ENCODE assay signal across 9 cellular contexts in genomic region chr19:18636183-18636968, GRCh38. TPM values are rescaled to one million over a fixed set of nuclear protein-coding genes. Genes with fewer than 3 reads are reported as not detected.
DNase-seq lines count a peak whose midpoint lies in the region; ATAC-seq, FAIRE-seq and TF ChIP-seq lines count a peak whose summit lies in the region.
"Had no signal": no experiment of that assay in that cellular context is flagged by ENCODE, and none has a peak within 500 bp of the region (broad histone marks: within the 10 kb centered on the region; RNA-seq: fewer than 3 reads in every experiment).

No MANE protein-coding gene starts in this region.

- TF ChIP-seq CTCF in BJ (IDR thresholded peaks at IDR 0.05; ENCODE audit: insufficient read depth, low read depth, low read length) (no peak), HepG2 (CRISPR knock-in tag; IDR thresholded peaks at IDR 0.05) (no peak)

- BruUV-seq in HepG2 (replicated peaks; lab: Mats Ljungman, UMichigan): no TSS peak

- H3K4me2 ChIP-seq in HepG2 (ENCODE audit: low read depth, low read length): peak overlapping the region; percentile 98

- no peak for DNase-seq in BJ (ENCODE audit: low read depth)
- DNase-seq in NCI-H748 (lab: John Stamatoyannopoulos, UW; ENCODE audit: unreplicated experiment): peak; percentile 92
- peak; percentile 99 to 100 for DNase-seq in activated CD4-positive, alpha-beta T cell treated with anti-CD3 and anti-CD28 coated beads, Interleukin-2, amount 50 U/mL, for 24 hours (ENCODE audit: low read depth in 1 of 2, low spot score in 1 of 2)
- DNase-seq in HepG2 (ENCODE audit: low spot score): peak; percentile 90
- DNase-seq in stimulated activated CD4-positive, alpha-beta T cell treated with anti-CD3 and anti-CD28 coated beads, Interleukin-2, amount 100 ng/mL, for 4 hours (ENCODE audit: low read depth): peak; percentile 99

- H3K4me1 ChIP-seq in HepG2 (ENCODE audit: insufficient read depth, low read length): peaks cover 40% of the 10 kb centered on the region

- no peaks in the 10 kb centered on the region for H3K9me3 ChIP-seq in HepG2 (ENCODE audit: low read length)

- peaks cover 40% of the 10 kb centered on the region for H3K4me1 Mint-ChIP-seq in dendritic cell treated with granulocyte-macrophage colony-stimulating factor and Interleukin-4, amounts not matched to agents 40 ng/mL and 50 ng/mL, for 4 days (ENCODE audit: low read depth)

- WGBS in HepG2 (ENCODE audit: low lambda C conversion rate): under 1% methylated on average over 39 of the region's 44 CpGs

- H3K9ac ChIP-seq in HepG2 (ENCODE audit: insufficient read depth, low read depth, low read length): no peak overlapping the region

- CTCF ChIA-PET in BJ (lab: Yijun Ruan, JAX) (no interaction called here), HepG2 (lab: Yijun Ruan, JAX; ENCODE audit: low intra/inter-chr PET ratio, low total read pairs) (interaction anchor here (1.0 kb wide), 1 partner anchor 116 kb away, joined by 3 read pairs; no protein-coding TSS in a partner anchor)

- intact Hi-C loops in dendritic cell treated with granulocyte-macrophage colony-stimulating factor and Interleukin-4, amounts not matched to agents 40 ng/mL and 50 ng/mL, for 4 days (cut with micrococcal nuclease): loop anchor here (1.0 to 2.0 kb wide), 2 partner anchors 46 to 114 kb away; partner anchors contain the start of genes CRTC1 and ELL
- intact Hi-C loops in HepG2 (cut with micrococcal nuclease; ENCODE audit: unreplicated experiment): no loop called here

- TF ChIP-seq POLR2A in HepG2 (IDR thresholded peaks at IDR 0.05; ENCODE audit: insufficient read depth in 1 of 2, low read depth in 2 of 2, low read length in 2 of 2): no peak

- H3K79me2 ChIP-seq in HepG2 (ENCODE audit: insufficient read depth, low read length): peaks cover 8% of the 10 kb centered on the region

- POLR2A ChIA-PET in BJ (lab: Charles Lee) (no interaction called here), HepG2 (lab: Yijun Ruan, JAX) (no interaction called here)

- TF ChIP-seq EP300 in HepG2 (IDR thresholded peaks at IDR 0.05; ENCODE audit: low read depth in 2 of 2, low read length in 2 of 2) (no peak), HepG2 (CRISPR knock-in tag; IDR thresholded peaks at IDR 0.05; ENCODE audit: borderline replicate concordance) (no peak)

- H4K20me1 ChIP-seq in HepG2 (ENCODE audit: insufficient read depth, low read length): no peaks in the 10 kb centered on the region

- H2AFZ ChIP-seq in HepG2 (ENCODE audit: low read length): no peak overlapping the region

- in situ Hi-C loops in HepG2 (cut with HindIII; ENCODE audit: extremely low pct_ligation_motif_present, low pct_unique_long_range_greater_than_20kb): no loop called here

- no peak for TF ChIP-seq RAD21 in HepG2 (CRISPR knock-in tag; IDR thresholded peaks at IDR 0.05)

- H3K4me3 Mint-ChIP-seq in dendritic cell treated with granulocyte-macrophage colony-stimulating factor and Interleukin-4, amounts not matched to agents 40 ng/mL and 50 ng/mL, for 4 days: peak overlapping the region; percentile 87

- H3K27ac ChIP-seq in HepG2 (ENCODE audit: extremely low read length, insufficient read depth, low read length): no peak overlapping the region

- peaks cover 24% of the 10 kb centered on the region for H3K27me3 Mint-ChIP-seq in dendritic cell treated with granulocyte-macrophage colony-stimulating factor and Interleukin-4, amounts not matched to agents 40 ng/mL and 50 ng/mL, for 4 days

- peak overlapping the region; percentile 88 for H3K27ac Mint-ChIP-seq in dendritic cell treated with granulocyte-macrophage colony-stimulating factor and Interleukin-4, amounts not matched to agents 40 ng/mL and 50 ng/mL, for 4 days

- H3K4me3 ChIP-seq in BJ (ENCODE audit: low read depth, low read length): peak overlapping the region; percentile 91
- peak overlapping the region; percentile 75 to 89 (median 84) for H3K4me3 ChIP-seq in HepG2 (replicated peaks in 1 of 3; ENCODE audit: insufficient read depth in 1 of 3, low read depth in 2 of 3, low read length in 3 of 3)

- FAIRE-seq in HepG2 (lab: Jason Lieb, UNC): peak; percentile 79

- no peaks in the 10 kb centered on the region for H3K9me3 Mint-ChIP-seq in dendritic cell treated with granulocyte-macrophage colony-stimulating factor and Interleukin-4, amounts not matched to agents 40 ng/mL and 50 ng/mL, for 4 days

- H3K36me3 Mint-ChIP-seq in dendritic cell treated with granulocyte-macrophage colony-stimulating factor and Interleukin-4, amounts not matched to agents 40 ng/mL and 50 ng/mL, for 4 days (ENCODE audit: low read depth): peaks cover 5% of the 10 kb centered on the region

- no peaks in the 10 kb centered on the region for H3K27me3 ChIP-seq in BJ (ENCODE audit: control insufficient read depth, insufficient read depth, low read length)
- peaks cover 0 to 6% of the 10 kb centered on the region in 2 experiments; a peak in 1 of 5 replicates for H3K27me3 ChIP-seq in HepG2 (ENCODE audit: control insufficient read depth in 1 of 2, insufficient read depth in 2 of 2, low read length in 2 of 2)

- ATAC-seq in GM19372 (IDR thresholded peaks at IDR 0.05; ENCODE audit: low read depth, unreplicated experiment) (peak; percentile 79), HG03520 (IDR thresholded peaks at IDR 0.05; ENCODE audit: unreplicated experiment) (peak; percentile 80), HepG2 (peak; percentile 89)

- H3K36me3 ChIP-seq in BJ (ENCODE audit: control insufficient read depth, insufficient read depth, low read length): no peaks in the 10 kb centered on the region
- H3K36me3 ChIP-seq in HepG2 (replicated peaks in 1 of 2; ENCODE audit: control insufficient read depth in 1 of 2, insufficient read depth in 2 of 2, low read length in 2 of 2): no peaks in the 10 kb centered on the region

RNA-seq across cellular contexts. Expression of gene KLHL26, which starts 0.5 kb away (rescaled TPM):
- polyA plus RNA-seq in BJ (2011; rRNA removed) (0.91 and 2.3 TPM in 2 replicates), HepG2 (2011; rRNA removed) (1.2 and 1.5 TPM in 2 replicates)
- 0.90 and 0.98 TPM in 2 replicates for polyA minus RNA-seq in BJ (2011; rRNA and poly(A)+ RNA removed)
- 1.7 and 3.4 TPM in 2 replicates for total RNA-seq in HepG2 (2016; rRNA removed; fragmentation: Illumina TruSeq; extraction: Trizol)
- total RNA-seq in HepG2 (2016; cell fraction: cytosol; rRNA removed; fragmentation: Illumina TruSeq; extraction: Trizol; ENCODE audit: low read depth): 0.30 and 0.35 TPM in 2 replicates
- total RNA-seq in HepG2 (2016; cell fraction: insoluble cytoplasmic fraction; rRNA removed; fragmentation: Illumina TruSeq; extraction: Trizol): 2.3 and 3.2 TPM in 2 replicates
- 1.5 TPM in 2 replicates for total RNA-seq in HepG2 (2016; cell fraction: membrane; rRNA removed; fragmentation: Illumina TruSeq; extraction: Trizol)
- 2.7 and 3.4 TPM in 2 replicates for total RNA-seq in HepG2 (2016; cell fraction: nucleus; rRNA removed; fragmentation: Illumina TruSeq; extraction: Trizol)
- polyA plus RNA-seq in HepG2 (2011; cell fraction: cytosol; rRNA removed): 0.91 and 1.1 TPM in 2 replicates
- 3.2 and 6.3 TPM in 2 replicates for polyA plus RNA-seq in HepG2 (2011; cell fraction: nucleus; rRNA removed)
- 1.5 and 1.8 TPM in 2 replicates for polyA plus RNA-seq in HepG2 (2012)
- 0.21 and 0.23 TPM in 2 replicates for polyA plus RNA-seq in HepG2 (2016; cell fraction: cytosol; fragmentation: Illumina TruSeq; extraction: Trizol; ENCODE audit: low read depth)
- polyA plus RNA-seq in HepG2 (2016; cell fraction: insoluble cytoplasmic fraction; fragmentation: Illumina TruSeq; extraction: Trizol; ENCODE audit: low read depth): 2.2 and 3.4 TPM in 2 replicates
- polyA plus RNA-seq in HepG2 (2016; cell fraction: membrane; fragmentation: Illumina TruSeq; extraction: Trizol; ENCODE audit: low read depth): 0.58 and 0.76 TPM in 2 replicates
- polyA plus RNA-seq in HepG2 (2016; cell fraction: nucleus; fragmentation: Illumina TruSeq; extraction: Trizol; ENCODE audit: insufficient read depth, low read depth): 5.0 and 5.4 TPM in 2 replicates
- polyA minus RNA-seq in HepG2 (2011; rRNA and poly(A)+ RNA removed; ENCODE audit: low replicate concordance): 3.3 and 11.9 TPM in 2 replicates
- polyA minus RNA-seq in HepG2 (2011; cell fraction: cytosol; rRNA and poly(A)+ RNA removed): 5.0 and 6.3 TPM in 2 replicates
- polyA minus RNA-seq in HepG2 (2011; cell fraction: nucleus; rRNA and poly(A)+ RNA removed): 0.99 and 1.3 TPM in 2 replicates

RNA-seq across cellular contexts. Expression of gene TMEM59L, which starts 23.7 kb away (rescaled TPM):
- polyA plus RNA-seq in BJ (2011; rRNA removed): 0.69 and 1.6 TPM in 2 replicates
- polyA minus RNA-seq in BJ (2011; rRNA and poly(A)+ RNA removed): 0.33 and 0.36 TPM in 2 replicates
- total RNA-seq in HepG2 (2016; rRNA removed; fragmentation: Illumina TruSeq; extraction: Trizol): 0.69 and 0.97 TPM in 2 replicates
- total RNA-seq in HepG2 (2016; cell fraction: cytosol; rRNA removed; fragmentation: Illumina TruSeq; extraction: Trizol; ENCODE audit: low read depth): 0.61 and 0.88 TPM in 2 replicates
- 0.77 and 1.4 TPM in 2 replicates for total RNA-seq in HepG2 (2016; cell fraction: insoluble cytoplasmic fraction; rRNA removed; fragmentation: Illumina TruSeq; extraction: Trizol)
- total RNA-seq in HepG2 (2016; cell fraction: membrane; rRNA removed; fragmentation: Illumina TruSeq; extraction: Trizol): 0.49 and 0.65 TPM in 2 replicates
- 2.3 and 2.7 TPM in 2 replicates for total RNA-seq in HepG2 (2016; cell fraction: nucleus; rRNA removed; fragmentation: Illumina TruSeq; extraction: Trizol)
- polyA plus RNA-seq in HepG2 (2011; rRNA removed): 5.5 and 7.2 TPM in 2 replicates
- 4.1 and 4.6 TPM in 2 replicates for polyA plus RNA-seq in HepG2 (2011; cell fraction: cytosol; rRNA removed)
- polyA plus RNA-seq in HepG2 (2011; cell fraction: nucleus; rRNA removed): 71.3 and 86.8 TPM in 2 replicates
- 8.3 and 22.3 TPM in 2 replicates for polyA plus RNA-seq in HepG2 (2012)
- polyA plus RNA-seq in HepG2 (2016; cell fraction: cytosol; fragmentation: Illumina TruSeq; extraction: Trizol; ENCODE audit: low read depth): 1.0 and 2.0 TPM in 2 replicates
- 1.7 and 1.9 TPM in 2 replicates for polyA plus RNA-seq in HepG2 (2016; cell fraction: insoluble cytoplasmic fraction; fragmentation: Illumina TruSeq; extraction: Trizol; ENCODE audit: low read depth)
- 1.6 TPM in 2 replicates for polyA plus RNA-seq in HepG2 (2016; cell fraction: membrane; fragmentation: Illumina TruSeq; extraction: Trizol; ENCODE audit: low read depth)
- polyA plus RNA-seq in HepG2 (2016; cell fraction: nucleus; fragmentation: Illumina TruSeq; extraction: Trizol; ENCODE audit: insufficient read depth, low read depth): 12.3 and 16.0 TPM in 2 replicates
- 0.35 and 3.9 TPM in 2 replicates for polyA minus RNA-seq in HepG2 (2011; rRNA and poly(A)+ RNA removed; ENCODE audit: low replicate concordance)
- 1.4 and 4.3 TPM in 2 replicates for polyA minus RNA-seq in HepG2 (2011; cell fraction: cytosol; rRNA and poly(A)+ RNA removed)
- 5.0 and 5.5 TPM in 2 replicates for polyA minus RNA-seq in HepG2 (2011; cell fraction: nucleus; rRNA and poly(A)+ RNA removed)

RNA-seq across cellular contexts. Expression of gene CRLF1, which starts 29.8 kb away (rescaled TPM):
- polyA plus RNA-seq in BJ (2011; rRNA removed): 5.6 and 6.6 TPM in 2 replicates
- 1.4 and 4.8 TPM in 2 replicates for polyA minus RNA-seq in BJ (2011; rRNA and poly(A)+ RNA removed)
- total RNA-seq in HepG2 (2016; rRNA removed; fragmentation: Illumina TruSeq; extraction: Trizol): 105 and 217 TPM in 2 replicates
- total RNA-seq in HepG2 (2016; cell fraction: cytosol; rRNA removed; fragmentation: Illumina TruSeq; extraction: Trizol; ENCODE audit: low read depth): 96.8 and 118 TPM in 2 replicates
- 97.5 and 221 TPM in 2 replicates for total RNA-seq in HepG2 (2016; cell fraction: insoluble cytoplasmic fraction; rRNA removed; fragmentation: Illumina TruSeq; extraction: Trizol)
- total RNA-seq in HepG2 (2016; cell fraction: membrane; rRNA removed; fragmentation: Illumina TruSeq; extraction: Trizol): 191 and 193 TPM in 2 replicates
- 219 and 265 TPM in 2 replicates for total RNA-seq in HepG2 (2016; cell fraction: nucleus; rRNA removed; fragmentation: Illumina TruSeq; extraction: Trizol)
- polyA plus RNA-seq in HepG2 (2011; rRNA removed): 296 and 337 TPM in 2 replicates
- 347 and 628 TPM in 2 replicates for polyA plus RNA-seq in HepG2 (2011; cell fraction: cytosol; rRNA removed)
- 244 and 327 TPM in 2 replicates for polyA plus RNA-seq in HepG2 (2011; cell fraction: nucleus; rRNA removed)
- polyA plus RNA-seq in HepG2 (2012): 231 and 373 TPM in 2 replicates
- polyA plus RNA-seq in HepG2 (2016; cell fraction: cytosol; fragmentation: Illumina TruSeq; extraction: Trizol; ENCODE audit: low read depth): 150 and 176 TPM in 2 replicates
- polyA plus RNA-seq in HepG2 (2016; cell fraction: insoluble cytoplasmic fraction; fragmentation: Illumina TruSeq; extraction: Trizol; ENCODE audit: low read depth): 122 and 154 TPM in 2 replicates
- polyA plus RNA-seq in HepG2 (2016; cell fraction: membrane; fragmentation: Illumina TruSeq; extraction: Trizol; ENCODE audit: low read depth): 207 and 208 TPM in 2 replicates
- 462 and 526 TPM in 2 replicates for polyA plus RNA-seq in HepG2 (2016; cell fraction: nucleus; fragmentation: Illumina TruSeq; extraction: Trizol; ENCODE audit: insufficient read depth, low read depth)
- polyA minus RNA-seq in HepG2 (2011; rRNA and poly(A)+ RNA removed; ENCODE audit: low replicate concordance): 0.47 and 301 TPM in 2 replicates
- 303 and 346 TPM in 2 replicates for polyA minus RNA-seq in HepG2 (2011; cell fraction: cytosol; rRNA and poly(A)+ RNA removed)
- polyA minus RNA-seq in HepG2 (2011; cell fraction: nucleus; rRNA and poly(A)+ RNA removed): 45.4 and 52.2 TPM in 2 replicates
- total RNA-seq: T-helper 1 cell treated with Interleukin-12 subunit alpha and Interleukin-12 subunit beta and Interleukin-4 antibody, amounts not matched to agents 30 ng/mL and 1 ng/mL, for 36 hours had no signal

RNA-seq across cellular contexts. Expression of gene CRTC1, which starts 47.1 kb away (rescaled TPM):
- polyA plus RNA-seq in BJ (2011; rRNA removed): 0.97 and 1.5 TPM in 2 replicates
- 0.62 and 1.4 TPM in 2 replicates for polyA minus RNA-seq in BJ (2011; rRNA and poly(A)+ RNA removed)
- 1.3 and 2.0 TPM in 2 replicates for total RNA-seq in HepG2 (2016; rRNA removed; fragmentation: Illumina TruSeq; extraction: Trizol)
- total RNA-seq in HepG2 (2016; cell fraction: cytosol; rRNA removed; fragmentation: Illumina TruSeq; extraction: Trizol; ENCODE audit: low read depth): 1.1 and 1.4 TPM in 2 replicates
- total RNA-seq in HepG2 (2016; cell fraction: insoluble cytoplasmic fraction; rRNA removed; fragmentation: Illumina TruSeq; extraction: Trizol): 1.7 and 2.3 TPM in 2 replicates
- 2.2 TPM in 2 replicates for total RNA-seq in HepG2 (2016; cell fraction: membrane; rRNA removed; fragmentation: Illumina TruSeq; extraction: Trizol)
- 3.1 and 3.5 TPM in 2 replicates for total RNA-seq in HepG2 (2016; cell fraction: nucleus; rRNA removed; fragmentation: Illumina TruSeq; extraction: Trizol)
- polyA plus RNA-seq in HepG2 (2011; rRNA removed): 2.7 and 3.2 TPM in 2 replicates
- polyA plus RNA-seq in HepG2 (2011; cell fraction: cytosol; rRNA removed): 0.50 and 0.95 TPM in 2 replicates
- 31.6 and 41.4 TPM in 2 replicates for polyA plus RNA-seq in HepG2 (2011; cell fraction: nucleus; rRNA removed)
- 6.5 and 6.6 TPM in 2 replicates for polyA plus RNA-seq in HepG2 (2012)
- polyA plus RNA-seq in HepG2 (2016; cell fraction: cytosol; fragmentation: Illumina TruSeq; extraction: Trizol; ENCODE audit: low read depth): 2.6 and 2.8 TPM in 2 replicates
- polyA plus RNA-seq in HepG2 (2016; cell fraction: insoluble cytoplasmic fraction; fragmentation: Illumina TruSeq; extraction: Trizol; ENCODE audit: low read depth): 5.0 and 6.1 TPM in 2 replicates
- 4.2 TPM in 2 replicates for polyA plus RNA-seq in HepG2 (2016; cell fraction: membrane; fragmentation: Illumina TruSeq; extraction: Trizol; ENCODE audit: low read depth)
- 17.9 and 20.5 TPM in 2 replicates for polyA plus RNA-seq in HepG2 (2016; cell fraction: nucleus; fragmentation: Illumina TruSeq; extraction: Trizol; ENCODE audit: insufficient read depth, low read depth)
- 1.4 and 2.3 TPM in 2 replicates for polyA minus RNA-seq in HepG2 (2011; rRNA and poly(A)+ RNA removed; ENCODE audit: low replicate concordance)
- 2.1 and 2.7 TPM in 2 replicates for polyA minus RNA-seq in HepG2 (2011; cell fraction: cytosol; rRNA and poly(A)+ RNA removed)
- polyA minus RNA-seq in HepG2 (2011; cell fraction: nucleus; rRNA and poly(A)+ RNA removed): 5.2 and 5.5 TPM in 2 replicates

RNA-seq across cellular contexts. Expression of gene REX1BD, which starts 47.8 kb away (rescaled TPM):
- 22.4 and 24.3 TPM in 2 replicates for polyA plus RNA-seq in BJ (2011; rRNA removed)
- 1.9 and 2.2 TPM in 2 replicates for polyA minus RNA-seq in BJ (2011; rRNA and poly(A)+ RNA removed)
- total RNA-seq in HepG2 (2016; rRNA removed; fragmentation: Illumina TruSeq; extraction: Trizol): 20.7 and 25.4 TPM in 2 replicates
- 16.9 and 18.9 TPM in 2 replicates for total RNA-seq in HepG2 (2016; cell fraction: cytosol; rRNA removed; fragmentation: Illumina TruSeq; extraction: Trizol; ENCODE audit: low read depth)
- 21.8 and 27.1 TPM in 2 replicates for total RNA-seq in HepG2 (2016; cell fraction: insoluble cytoplasmic fraction; rRNA removed; fragmentation: Illumina TruSeq; extraction: Trizol)
- total RNA-seq in HepG2 (2016; cell fraction: membrane; rRNA removed; fragmentation: Illumina TruSeq; extraction: Trizol): 14.9 and 19.7 TPM in 2 replicates
- total RNA-seq in HepG2 (2016; cell fraction: nucleus; rRNA removed; fragmentation: Illumina TruSeq; extraction: Trizol): 11.7 and 15.7 TPM in 2 replicates
- polyA plus RNA-seq in HepG2 (2011; rRNA removed): 7.5 and 7.6 TPM in 2 replicates
- polyA plus RNA-seq in HepG2 (2011; cell fraction: cytosol; rRNA removed): 10.8 and 16.3 TPM in 2 replicates
- polyA plus RNA-seq in HepG2 (2011; cell fraction: nucleus; rRNA removed): 39.3 and 40.2 TPM in 2 replicates
- polyA plus RNA-seq in HepG2 (2012): 8.3 and 10.1 TPM in 2 replicates
- polyA plus RNA-seq in HepG2 (2016; cell fraction: cytosol; fragmentation: Illumina TruSeq; extraction: Trizol; ENCODE audit: low read depth): 9.6 and 12.0 TPM in 2 replicates
- polyA plus RNA-seq in HepG2 (2016; cell fraction: insoluble cytoplasmic fraction; fragmentation: Illumina TruSeq; extraction: Trizol; ENCODE audit: low read depth): 11.7 and 12.2 TPM in 2 replicates
- 8.0 and 10.3 TPM in 2 replicates for polyA plus RNA-seq in HepG2 (2016; cell fraction: membrane; fragmentation: Illumina TruSeq; extraction: Trizol; ENCODE audit: low read depth)
- polyA plus RNA-seq in HepG2 (2016; cell fraction: nucleus; fragmentation: Illumina TruSeq; extraction: Trizol; ENCODE audit: insufficient read depth, low read depth): 19.7 and 20.4 TPM in 2 replicates
- 2.0 and 4.9 TPM in 2 replicates for polyA minus RNA-seq in HepG2 (2011; rRNA and poly(A)+ RNA removed; ENCODE audit: low replicate concordance)
- polyA minus RNA-seq in HepG2 (2011; cell fraction: cytosol; rRNA and poly(A)+ RNA removed): 2.6 and 2.7 TPM in 2 replicates
- 2.4 and 2.6 TPM in 2 replicates for polyA minus RNA-seq in HepG2 (2011; cell fraction: nucleus; rRNA and poly(A)+ RNA removed)

Comparison
In these comparisons a context has a peak if more than half of its experiments do, and no peak if none do; other contexts are left out.
1. RNA of gene CRLF1, which starts 29.8 kb away (polyA plus RNA-seq): 122 to 628 TPM in HepG2; 5.6 to 6.6 TPM in BJ; every median in the first group is over 10 times any median in the second.
2. Peak in every context shown above with its lines, with median percentiles within 50 percentile points of each other: ATAC-seq.